In the genomic region with DNA sequence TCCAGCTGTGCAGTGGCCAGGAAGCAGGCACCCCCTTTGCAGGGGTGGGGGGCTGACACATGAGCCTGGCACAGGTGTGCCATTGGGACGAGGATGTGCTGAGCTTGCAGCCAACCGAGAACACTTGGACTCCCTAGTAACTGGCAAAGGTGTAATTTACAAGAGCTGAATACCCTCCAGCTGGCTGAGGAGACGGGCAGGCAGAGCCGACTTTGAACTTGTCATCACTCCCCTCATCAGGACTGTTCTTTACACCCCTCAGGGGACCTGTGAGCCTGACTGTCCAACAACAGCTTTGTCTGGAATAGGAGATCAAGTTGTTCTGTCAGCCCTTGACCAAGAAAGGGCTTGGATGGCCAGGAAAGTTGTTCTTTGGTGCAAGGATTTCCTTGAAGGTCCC, we compare ENCODE assay signal across 26 cellular contexts.
"Had no signal": no experiment of that assay in that cellular context is flagged by ENCODE, and none has a peak within 500 bp of the region (broad histone marks: within the 10 kb centered on the region; RNA-seq: fewer than 3 reads in every experiment).

No MANE protein-coding gene starts in this region.

- H3K4me1 ChIP-seq: colonic mucosa, heart left ventricle, pancreas, suprapubic skin, transverse colon, upper lobe of right lung, vagina had no signal

- DNase-seq: colonic mucosa; effector CD8-positive, alpha-beta T cell; endodermal cell; foreskin fibroblast; gastrocnemius medialis; heart left ventricle; left cardiac atrium; natural killer cell; occipital lobe; pancreas; stimulated activated CD4-positive, alpha-beta T cell treated with anti-CD3 and anti-CD28 coated beads, Interleukin-12 subunit alpha, Interleukin-12 subunit beta, amount 100 ng/mL, for 4 hours; stimulated activated CD4-positive, alpha-beta T cell treated with anti-CD3 and anti-CD28 coated beads, Interleukin-1b, Interleukin-23, amount 100 ng/mL, for 48 hours; stimulated activated CD4-positive, alpha-beta T cell treated with anti-CD3 and anti-CD28 coated beads, Interleukin-4, amount 100 ng/mL, for 1 hour; stimulated activated CD8-positive, alpha-beta memory T cell treated with anti-CD3 and anti-CD28 coated beads, Interleukin-4, amount 100 ng/mL, for 48 hours; stimulated activated naive CD4-positive, alpha-beta T cell; stimulated activated naive CD8-positive, alpha-beta T cell treated with anti-CD3 and anti-CD28 coated beads, Interleukin-15, amount 100 ng/mL, for 72 hours; transverse colon; upper lobe of right lung had no signal

- H3K27ac ChIP-seq: colonic mucosa, epithelial cell of prostate, gastrocnemius medialis, heart left ventricle, hepatocyte, pancreas, suprapubic skin, transverse colon, upper lobe of right lung, vagina had no signal

- H3K4me3 ChIP-seq: colonic mucosa, gastrocnemius medialis, heart left ventricle, hepatocyte, lung, pancreas, smooth muscle cell, suprapubic skin, transverse colon, upper lobe of right lung, vagina had no signal

- H3K4me2 ChIP-seq: hepatocyte, smooth muscle cell had no signal

- H3K9me3 ChIP-seq: colonic mucosa, gastrocnemius medialis, heart left ventricle, pancreas, suprapubic skin, transverse colon, upper lobe of right lung, vagina had no signal

- ATAC-seq: esophagus mucosa; gastrocnemius medialis; heart left ventricle; left cardiac atrium; natural killer cell; pancreas; sciatic nerve; stimulated activated naive CD8-positive, alpha-beta T cell treated with anti-CD3 and anti-CD28 coated beads, Interleukin-15, amount 100 ng/mL, for 72 hours; upper lobe of right lung had no signal

- H3K27me3 ChIP-seq: colonic mucosa, gastrocnemius medialis, heart left ventricle, hepatocyte, pancreas, transverse colon, upper lobe of right lung, vagina had no signal

- H2AFZ ChIP-seq: hepatocyte had no signal

- H3K36me3 ChIP-seq: colonic mucosa, gastrocnemius medialis, heart left ventricle, pancreas, suprapubic skin, transverse colon, upper lobe of right lung, vagina had no signal

- H3K79me2 ChIP-seq: hepatocyte had no signal
